Comparison of ENCODE assay signal across 8 cellular contexts in genomic region chr1:145963218-145964019, GRCh38. TPM values are rescaled to one million over a fixed set of nuclear protein-coding genes. Genes with fewer than 3 reads are reported as not detected.
DNase-seq lines count a peak whose midpoint lies in the region; ATAC-seq and TF ChIP-seq lines count a peak whose summit lies in the region.

No MANE protein-coding gene starts in this region.

- no peak for TF ChIP-seq CTCF in Caco-2 (IDR thresholded peaks at IDR 0.05; ENCODE audit: insufficient read depth in 1 of 2, low read depth in 1 of 2, low read length in 1 of 2, severe bottlenecking in 1 of 2, unreplicated experiment in 1 of 2)
- no peak for TF ChIP-seq CTCF in KMS-11 (conservative IDR thresholded peaks at IDR 0.05; ENCODE audit: low read depth, low read length)
- TF ChIP-seq CTCF in tibial artery (IDR thresholded peaks at IDR 0.05): no peak

- H3K27me3 ChIP-seq in Caco-2 (replicated peaks; ENCODE audit: control insufficient read depth, insufficient read depth, low read length) (no peaks in the 10 kb centered on the region; the same call in 1 of the 2 replicates), KMS-11 (ENCODE audit: insufficient read depth, low read depth) (no peaks in the 10 kb centered on the region), tibial artery (no peaks in the 10 kb centered on the region)

- intact Hi-C loops in Caco-2 (cut with micrococcal nuclease; ENCODE audit: unreplicated experiment) (loop anchor here (1.0 to 5.0 kb wide), 6 partner anchors 31 to 74 kb away; partner anchors contain the start of genes PEX11B, RBM8A and TXNIP), tibial artery (cut with DNase I; ENCODE audit: low total_unique reads) (loop anchor here (10.0 kb wide), 1 partner anchor 49 kb away; the partner anchor contains the start of genes ITGA10 and PEX11B)

- CTCF ChIA-PET in Caco-2 (lab: Charles Lee): interaction anchor here (2.0 to 2.4 kb wide), 3 partner anchors 15 to 118 kb away, joined by 9 to 18 read pairs (median 14); partner anchors contain the start of genes NUDT17 and RBM8A

- no peak overlapping the region for H3K27ac Mint-ChIP-seq in Caco-2 (ENCODE audit: unreplicated experiment)

- peak overlapping the region; percentile 72 for H2AFZ ChIP-seq in KMS-11 (ENCODE audit: low read depth)

- POLR2A ChIA-PET in Caco-2 (lab: Charles Lee): interaction anchor here (1.9 kb wide), 1 partner anchor 36 kb away, joined by 25 read pairs; the partner anchor contains the start of gene RBM8A

- no peaks in the 10 kb centered on the region for H3K36me3 Mint-ChIP-seq in Caco-2 (ENCODE audit: insufficient read depth, unreplicated experiment)

- peaks cover 21% of the 10 kb centered on the region for H3K4me1 Mint-ChIP-seq in Caco-2 (ENCODE audit: low read depth, unreplicated experiment)

- H3K9me3 Mint-ChIP-seq in Caco-2 (ENCODE audit: unreplicated experiment): no peaks in the 10 kb centered on the region

- peak overlapping the region; percentile 88 for H3K4me2 ChIP-seq in KMS-11

- DNase-seq in Caco-2: no peak
- peak; percentile 77 for DNase-seq in amniotic epithelial cell (ENCODE audit: low read depth)
- peak; percentile 83 for DNase-seq in kidney tubule cell (ENCODE audit: low spot score)
- no peak for DNase-seq in tibial artery
- DNase-seq in activated CD4-positive, CD25-positive, alpha-beta regulatory T cell (lab: John Stamatoyannopoulos, UW): no peak
- no peak for DNase-seq in NCI-H2107 (lab: John Stamatoyannopoulos, UW)

- H3K9me3 ChIP-seq in Caco-2 (no peaks in the 10 kb centered on the region; the same call in 1 of the 2 replicates), tibial artery (no peaks in the 10 kb centered on the region)

- H3K27ac ChIP-seq in KMS-11 (no peak overlapping the region), tibial artery (peak overlapping the region; percentile 84 to 96)

- H3K36me3 ChIP-seq in Caco-2 (ENCODE audit: control insufficient read depth, insufficient read depth, low read length) (no peaks in the 10 kb centered on the region), KMS-11 (ENCODE audit: insufficient read depth) (no peaks in the 10 kb centered on the region), tibial artery (peaks cover 0 to 7% (median 0%) of the 10 kb centered on the region in 3 donors)

- H4K20me1 ChIP-seq in KMS-11 (ENCODE audit: insufficient read depth): no peaks in the 10 kb centered on the region

- peaks cover 17% of the 10 kb centered on the region for H3K4me1 ChIP-seq in Caco-2
- H3K4me1 ChIP-seq in KMS-11 (ENCODE audit: low read depth, poor library complexity, severe bottlenecking): peaks cover 28% of the 10 kb centered on the region
- peaks cover 5 to 50% (median 39%) of the 10 kb centered on the region in 4 donors for H3K4me1 ChIP-seq in tibial artery

- peaks cover 11% of the 10 kb centered on the region for H3K27me3 Mint-ChIP-seq in Caco-2 (ENCODE audit: insufficient read depth, unreplicated experiment)

- BruUV-seq in Caco-2 (replicated peaks; lab: Mats Ljungman, UMichigan): no TSS peak

- H3K9ac ChIP-seq in KMS-11: peak overlapping the region; percentile 33; the same call in 1 of the 2 replicates

- no peak for ATAC-seq in HG03565 (IDR thresholded peaks at IDR 0.05; ENCODE audit: unreplicated experiment)

- H3K4me3 Mint-ChIP-seq in Caco-2 (ENCODE audit: unreplicated experiment): peak overlapping the region; percentile 87

- peak overlapping the region; percentile 52; the same call in 1 of the 2 replicates for H3K4me3 ChIP-seq in Caco-2 (ENCODE audit: low read depth, low read length)
- H3K4me3 ChIP-seq in KMS-11 (IDR thresholded peaks at IDR 0.05; ENCODE audit: insufficient read depth, low read depth, low read length): peak overlapping the region; percentile 100
- peak overlapping the region; percentile 59 to 75 for H3K4me3 ChIP-seq in tibial artery

- H3K79me2 ChIP-seq in KMS-11 (ENCODE audit: insufficient read depth, low read depth): no peaks in the 10 kb centered on the region

RNA-seq across cellular contexts. Expression of gene ANKRD34A, which starts 1.0 kb away (rescaled TPM):
- 0.19 and 0.77 TPM in 2 replicates for total RNA-seq in Caco-2 (2022)

RNA-seq across cellular contexts. Expression of gene POLR3GL, which starts 1.1 kb away (rescaled TPM):
- total RNA-seq in Caco-2 (2022): 2.9 and 3.4 TPM in 2 replicates

RNA-seq across cellular contexts. Expression of gene LIX1L, which starts 5.6 kb away (rescaled TPM):
- 0.82 and 1.1 TPM in 2 replicates for total RNA-seq in Caco-2 (2022)

RNA-seq across cellular contexts. Expression of gene TXNIP, which starts 33.0 kb away (rescaled TPM):
- 27.5 and 38.6 TPM in 2 replicates for total RNA-seq in Caco-2 (2022)

RNA-seq across cellular contexts. Expression of gene RBM8A, which starts 36.1 kb away (rescaled TPM):
- total RNA-seq in Caco-2 (2022): 178 and 185 TPM in 2 replicates

Comparison
In these comparisons a context has a peak if more than half of its experiments do, and no peak if none do; other contexts are left out.
1. DNase-seq: peak in amniotic epithelial cell (single experiment) and kidney tubule cell (single experiment); none in Caco-2 (0 of 2), tibial artery (0 of 2), activated CD4-positive, CD25-positive, alpha-beta regulatory T cell (0 of 4) and NCI-H2107 (single experiment).
2. Peak in every context shown above with its lines, with median percentiles within 50 percentile points of each other: H3K4me3 ChIP-seq.